Comparison of ENCODE assay signal across 25 cellular contexts in the genomic region with DNA sequence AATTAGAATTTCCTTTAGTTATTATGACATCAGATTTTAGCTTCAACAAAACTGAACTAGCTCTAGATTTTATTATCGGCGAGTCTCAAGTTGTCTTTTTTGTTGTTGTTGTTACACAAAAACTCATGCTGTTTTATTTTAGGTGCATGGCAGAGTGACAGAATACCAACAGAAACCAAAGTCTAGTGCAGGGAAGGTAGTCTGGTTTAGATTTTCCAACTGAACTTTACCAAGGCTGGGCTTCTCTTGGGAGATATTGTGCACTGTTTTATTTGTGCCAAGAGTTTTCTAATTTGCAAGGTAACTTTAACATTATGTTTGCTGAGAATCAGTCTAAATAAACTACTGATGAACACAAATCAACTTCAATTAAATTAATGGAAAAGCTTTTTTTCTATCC. TPM values are rescaled to one million over a fixed set of nuclear protein-coding genes. Genes with fewer than 3 reads are reported as not detected.
"Had no signal": no experiment of that assay in that cellular context is flagged by ENCODE, and none has a peak within 500 bp of the region (broad histone marks: within the 10 kb centered on the region; RNA-seq: fewer than 3 reads in every experiment).

No MANE protein-coding gene starts in this region.

- H3K27ac ChIP-seq: brain microvascular endothelial cell had no signal

- H3K36me3 ChIP-seq: brain microvascular endothelial cell, MG63 had no signal

- H3K4me3 ChIP-seq: MG63 had no signal

- DNase-seq: activated CD4-positive, alpha-beta T cell treated with anti-CD3 and anti-CD28 coated beads, Interleukin-2, amount 10 ng/mL, durations not matched to agents 24 days and 14 days; activated CD4-positive, alpha-beta T cell treated with anti-CD3 and anti-CD28 coated beads, Interleukin-2, amount 50 U/mL, for 4 hours; activated CD8-positive, alpha-beta T cell treated with anti-CD3 and anti-CD28 coated beads for 36 hours; activated effector memory CD4-positive, alpha-beta T cell treated with anti-CD3 and anti-CD28 coated beads, Interleukin-2, amount 50 U/mL, for 16 hours; activated naive CD4-positive, alpha-beta T cell; activated naive CD4-positive, alpha-beta T cell treated with anti-CD3 and anti-CD28 coated beads, Interleukin-2, amount 50 U/mL, for 16 hours; activated naive CD8-positive, alpha-beta T cell treated with anti-CD3 and anti-CD28 coated beads for 36 hours; activated T-cell treated with anti-CD3 and anti-CD28 coated beads, Interleukin-2, amount 50 U/mL, for 1 hour; activated T-cell treated with anti-CD3 and anti-CD28 coated beads, Interleukin-2, amount 50 U/mL, for 72 hours; amniotic stem cell; aorta; brain microvascular endothelial cell; Kasumi-1; KG1; MG63; NCI-H1048; NCI-H1436 treated with DMSO at 0.1 percent for 48 hours; NCI-H1694 treated with DMSO at 0.1 percent for 48 hours; NCI-H2029; NCI-H345; NCI-H524 treated with DMSO at 0.1 percent for 48 hours; SIG-M5 had no signal

- ATAC-seq: activated CD8-positive, alpha-beta T cell treated with anti-CD3 and anti-CD28 coated beads for 36 hours; activated T-cell treated with anti-CD3 and anti-CD28 coated beads, Interleukin-2, amount 50 U/mL, for 72 hours; activated T-helper 17 cell treated with anti-CD3 and anti-CD28 coated beads, Interleukin-2, amount 50 U/mL, for 72 hours; Panc1 had no signal

- H3K27me3 ChIP-seq: brain microvascular endothelial cell, MG63 had no signal

RNA-seq across cellular contexts. Expression of a gene that starts 43.6 kb away (rescaled TPM):
- total RNA-seq: NCI-H460 had no signal
